10 cellular contexts compared by ENCODE assay signal in the genomic region with DNA sequence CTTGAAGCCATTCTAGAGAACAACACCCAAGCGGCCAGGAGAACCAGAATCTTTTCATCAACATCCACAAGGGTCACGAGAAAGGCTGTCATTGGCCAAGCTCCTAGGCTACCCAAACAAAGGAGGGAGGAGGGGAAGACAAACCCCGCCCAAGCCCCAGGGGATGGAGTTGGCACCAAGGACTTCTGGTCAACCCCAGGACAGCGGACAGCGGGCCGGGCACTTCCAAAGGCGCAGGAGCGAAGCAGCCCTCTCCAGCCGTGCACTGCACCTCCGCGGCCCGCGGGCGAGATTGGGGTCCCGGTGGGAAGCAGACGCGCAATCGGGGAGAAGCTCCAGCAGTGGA. TPM values are rescaled to one million over a fixed set of nuclear protein-coding genes. Genes with fewer than 3 reads are reported as not detected.
DNase-seq lines count a peak whose midpoint lies in the region; ATAC-seq and TF ChIP-seq lines count a peak whose summit lies in the region.
"Had no signal": no experiment of that assay in that cellular context is flagged by ENCODE, and none has a peak within 500 bp of the region (broad histone marks: within the 10 kb centered on the region; RNA-seq: fewer than 3 reads in every experiment).

A gene (plus strand): TSS at position 192 of the 346 bp plus-strand sequence. CDS start 395 bp downstream, outside the sequence.

- no peak within 1 kb of the TSS for H3K9ac ChIP-seq in skeletal muscle satellite cell (ENCODE audit: low read depth, low read length)

- H3K4me1 Mint-ChIP-seq in activated naive CD8-positive, alpha-beta T cell treated with anti-CD3 and anti-CD28 coated beads, Interleukin-2, amount 10 ng/mL, durations not matched to agents 7 days and 5 days, result peaks cover 5% of the 10 kb centered on the region

- peak within 1 kb of the TSS; percentile 20 for H3K27ac Mint-ChIP-seq in activated naive CD8-positive, alpha-beta T cell treated with anti-CD3 and anti-CD28 coated beads, Interleukin-2, amount 10 ng/mL, durations not matched to agents 7 days and 5 days

- no peak for TF ChIP-seq CTCF in GM12865 (IDR thresholded peaks at IDR 0.05; ENCODE audit: insufficient read depth, low read depth, low read length, missing control alignments)

- H3K9me3 Mint-ChIP-seq in activated naive CD8-positive, alpha-beta T cell treated with anti-CD3 and anti-CD28 coated beads, Interleukin-2, amount 10 ng/mL, durations not matched to agents 7 days and 5 days, result no peaks in the 10 kb centered on the region

- POLR2A ChIA-PET in activated naive CD8-positive, alpha-beta T cell treated with anti-CD3 and anti-CD28 coated beads, Interleukin-2, amount 10 ng/mL, durations not matched to agents 7 days and 5 days (lab: Charles Lee), result no interaction called here

- DNase-seq in GM12865 (ENCODE audit: low read depth), result peak; percentile 71
- no peak for DNase-seq in activated naive CD8-positive, alpha-beta T cell treated with anti-CD3 and anti-CD28 coated beads, Interleukin-2, amount 10 ng/mL, durations not matched to agents 7 days and 5 days
- peak; percentile 76 for DNase-seq in iPS-NIHi11 (ENCODE audit: low spot score)
- DNase-seq in NCI-H1092 treated with DMSO at 0.1 percent for 48 hours (lab: John Stamatoyannopoulos, UW), result no peak
- DNase-seq: activated CD4-positive, alpha-beta T cell treated with anti-CD3 and anti-CD28 coated beads, Interleukin-2, amount 50 U/mL, for 1 hour; NCI-H2081 had no signal

- H3K4me3 ChIP-seq in GM12865 (ENCODE audit: low read depth, low read length) (peak within 1 kb of the TSS; percentile 82), skeletal muscle satellite cell (ENCODE audit: low read length) (peak within 1 kb of the TSS; percentile 38)

- H3K4me3 Mint-ChIP-seq in activated naive CD8-positive, alpha-beta T cell treated with anti-CD3 and anti-CD28 coated beads, Interleukin-2, amount 10 ng/mL, durations not matched to agents 7 days and 5 days, result peak within 1 kb of the TSS; percentile 71

- H3K4me2 ChIP-seq in skeletal muscle satellite cell (ENCODE audit: low read length), result peak within 1 kb of the TSS; percentile 64

- ATAC-seq in activated naive CD8-positive, alpha-beta T cell treated with anti-CD3 and anti-CD28 coated beads, Interleukin-2, amount 10 ng/mL, durations not matched to agents 7 days and 5 days (ENCODE audit: low read depth), result no peak
- ATAC-seq in HG03565 (IDR thresholded peaks at IDR 0.05; ENCODE audit: unreplicated experiment) (no peak), GM18909 (IDR thresholded peaks at IDR 0.05; ENCODE audit: poor library complexity, unreplicated experiment) (no peak), HG02763 (IDR thresholded peaks at IDR 0.05; ENCODE audit: unreplicated experiment) (no peak)

- H3K36me3 Mint-ChIP-seq in activated naive CD8-positive, alpha-beta T cell treated with anti-CD3 and anti-CD28 coated beads, Interleukin-2, amount 10 ng/mL, durations not matched to agents 7 days and 5 days, result no peaks in the 10 kb centered on the region

- peaks cover 92% of the 10 kb centered on the region for H3K27me3 ChIP-seq in skeletal muscle satellite cell (ENCODE audit: control insufficient read depth, insufficient read depth, low read length)

- no peaks in the 10 kb centered on the region for H3K36me3 ChIP-seq in skeletal muscle satellite cell (ENCODE audit: insufficient read depth, low read length)

- H3K9me3 ChIP-seq in skeletal muscle satellite cell (replicated peaks; ENCODE audit: low read length), result no peaks in the 10 kb centered on the region

- peaks cover 7% of the 10 kb centered on the region for H3K4me1 ChIP-seq in skeletal muscle satellite cell (ENCODE audit: control insufficient read depth, insufficient read depth, low read length)

- H3K27me3 Mint-ChIP-seq in activated naive CD8-positive, alpha-beta T cell treated with anti-CD3 and anti-CD28 coated beads, Interleukin-2, amount 10 ng/mL, durations not matched to agents 7 days and 5 days, result peaks cover 70% of the 10 kb centered on the region

RNA-seq across cellular contexts. Expression of the gene that starts here (rescaled TPM):
- under 1 TPM; 0.37 to 0.42 TPM for total RNA-seq in activated naive CD8-positive, alpha-beta T cell treated with anti-CD3 and anti-CD28 coated beads, Interleukin-2, amount 10 ng/mL, durations not matched to agents 7 days and 5 days
- 0.25 TPM in 1 of 2 replicates, not detected in the other for total RNA-seq in skeletal muscle satellite cell (2012; rRNA removed)

Comparison
In these comparisons a context has a peak if more than half of its experiments do, and no peak if none do; other contexts are left out.
1. DNase-seq: peak in GM12865 (single experiment) and iPS-NIHi11 (single experiment); none in activated naive CD8-positive, alpha-beta T cell treated with anti-CD3 and anti-CD28 coated beads, Interleukin-2, amount 10 ng/mL, durations not matched to agents 7 days and 5 days (single experiment) and NCI-H1092 treated with DMSO at 0.1 percent for 48 hours (single experiment).